Comparison of ENCODE assay signal across 13 cellular contexts in genomic region chr10:10886861-10887539, GRCh38.
"Had no signal": no experiment of that assay in that cellular context is flagged by ENCODE, and none has a peak within 500 bp of the region (broad histone marks: within the 10 kb centered on the region; RNA-seq: fewer than 3 reads in every experiment).

No MANE protein-coding gene starts in this region.

- DNase-seq: activated CD4-positive, alpha-beta T cell treated with anti-CD3 and anti-CD28 coated beads, Interleukin-2, amount 50 U/mL, for 48 hours; activated CD4-positive, CD25-positive, alpha-beta regulatory T cell treated with anti-CD3 and anti-CD28 coated beads, Interleukin-2, amount 50 U/mL, for 72 hours; activated gamma-delta T cell; activated T-cell treated with anti-CD3 and anti-CD28 coated beads, Interleukin-2, amount 50 U/mL, for 48 hours; esophagus squamous epithelium; foreskin melanocyte; kidney glomerular epithelial cell; stimulated activated CD4-positive, alpha-beta T cell treated with anti-CD3 and anti-CD28 coated beads, Interleukin-15, amount 100 ng/mL, for 24 hours; stimulated activated CD4-positive, alpha-beta T cell treated with anti-CD3 and anti-CD28 coated beads, Interleukin-4, amount 100 ng/mL, for 24 hours; T-helper 9 cell; testis had no signal

- H3K9me3 ChIP-seq: testis had no signal

- H3K36me3 ChIP-seq: esophagus squamous epithelium had no signal

- H3K4me1 ChIP-seq: testis had no signal

- H3K27ac ChIP-seq: esophagus squamous epithelium, testis had no signal

- FAIRE-seq: colon, urothelium cell line had no signal

- H3K4me3 ChIP-seq: esophagus squamous epithelium, testis had no signal

- H3K27me3 ChIP-seq: esophagus squamous epithelium, testis had no signal
